ENCODE assay signal across 10 cellular contexts in genomic region chr7:47714669-47715607, GRCh38.
A peak's percentile ranks its signal among the peaks of the same experiment; 100 is the strongest.
DNase-seq lines count a peak whose midpoint lies in the region; ATAC-seq lines count a peak whose summit lies in the region.
"Had no signal": no experiment of that assay in that cellular context is flagged by ENCODE, and none has a peak within 500 bp of the region (broad histone marks: within the 10 kb centered on the region; RNA-seq: fewer than 3 reads in every experiment).

No MANE protein-coding gene starts in this region.

- DNase-seq in Karpas-422 (peak; percentile 85), SKM-1 treated with dmso at 0.1 percent for 144 hours (lab: John Stamatoyannopoulos, UW; ENCODE audit: unreplicated experiment) (no peak)
- no peak for DNase-seq in effector CD4-positive, alpha-beta T cell
- no peak for DNase-seq in NK-92 treated with Interleukin-12 subunit alpha and Interleukin-12 subunit beta, amount 100 ng/mL, for 24 hours (lab: John Stamatoyannopoulos, UW)
- DNase-seq in stimulated activated CD4-positive, alpha-beta T cell treated with anti-CD3 and anti-CD28 coated beads, Interleukin-2, amount 100 ng/mL, for 48 hours, result no peak
- DNase-seq: KG1 had no signal

- ATAC-seq in GM19328 (IDR thresholded peaks at IDR 0.05; ENCODE audit: unreplicated experiment) (peak; percentile 93), HG02884 (IDR thresholded peaks at IDR 0.05; ENCODE audit: unreplicated experiment) (peak; percentile 98)
- ATAC-seq: gastroesophageal sphincter had no signal

- H4K20me1 ChIP-seq in Karpas-422 (ENCODE audit: insufficient read depth, low read depth, low read length), result no peaks in the 10 kb centered on the region

- H3K79me2 ChIP-seq in Karpas-422 (ENCODE audit: low read length), result no peaks in the 10 kb centered on the region

- H3K9me2 ChIP-seq in Karpas-422 (replicated peaks; ENCODE audit: insufficient read depth, low read length), result no peaks in the 10 kb centered on the region

- peaks cover 85% of the 10 kb centered on the region for H3K4me1 ChIP-seq in Karpas-422 (ENCODE audit: low read length)

- H3K36me3 ChIP-seq in Karpas-422 (ENCODE audit: insufficient read depth, low read length), result no peaks in the 10 kb centered on the region
- H3K36me3 ChIP-seq: cardiac muscle cell, gastroesophageal sphincter had no signal

- peak overlapping the region; percentile 46; the same call in 1 of the 2 replicates for H3K4me3 ChIP-seq in Karpas-422 (ENCODE audit: low read length)
- H3K4me3 ChIP-seq: cardiac muscle cell, gastroesophageal sphincter had no signal

- peak overlapping the region; percentile 73 for H3K9ac ChIP-seq in Karpas-422 (ENCODE audit: low read length)

- H2AFZ ChIP-seq in Karpas-422 (ENCODE audit: low read length), result peak overlapping the region; percentile 26; the same call in 1 of the 2 replicates

- H3K9me3 ChIP-seq in Karpas-422 (ENCODE audit: low read length), result no peaks in the 10 kb centered on the region
- H3K9me3 ChIP-seq: gastroesophageal sphincter had no signal

- no peaks in the 10 kb centered on the region for H3K27me3 ChIP-seq in Karpas-422 (ENCODE audit: low read length)
- H3K27me3 ChIP-seq: cardiac muscle cell, gastroesophageal sphincter had no signal

- H3K4me2 ChIP-seq in Karpas-422 (ENCODE audit: low read depth, low read length, poor library complexity, severe bottlenecking), result peak overlapping the region; percentile 75

- peak overlapping the region; percentile 99 for H3K27ac ChIP-seq in Karpas-422 (ENCODE audit: low read length)
- H3K27ac ChIP-seq: cardiac muscle cell, gastroesophageal sphincter had no signal
